Comparison of ENCODE assay signal across 16 cellular contexts in genomic region chr16:84481051-84481735, GRCh38. TPM values are rescaled to one million over a fixed set of nuclear protein-coding genes. Genes with fewer than 3 reads are reported as not detected.
A peak's percentile ranks its signal among the peaks of the same experiment; 100 is the strongest.
DNase-seq lines count a peak whose midpoint lies in the region; TF ChIP-seq lines count a peak whose summit lies in the region.
"Had no signal": no experiment of that assay in that cellular context is flagged by ENCODE, and none has a peak within 500 bp of the region (broad histone marks: within the 10 kb centered on the region; RNA-seq: fewer than 3 reads in every experiment).

No MANE protein-coding gene starts in this region.

- 89 to 95% (median 92%) methylated on average over 21 to 26 of the region's 26 CpGs for WGBS in spleen, 5 donors

- H3K9me3 Mint-ChIP-seq in activated T-cell treated with anti-CD3 and anti-CD28 coated beads, Interleukin-2, amount 50 U/mL, for 24 hours, result no peaks in the 10 kb centered on the region

- peaks cover 11% of the 10 kb centered on the region for H3K36me3 Mint-ChIP-seq in activated T-cell treated with anti-CD3 and anti-CD28 coated beads, Interleukin-2, amount 50 U/mL, for 24 hours (ENCODE audit: low read depth)

- TF ChIP-seq CTCF in spleen (IDR thresholded peaks at IDR 0.05 in 8 of 11, conservative IDR thresholded peaks at IDR 0.05 in 3 of 11), result no peak

- H3K4me1 ChIP-seq in spleen, result peaks cover 0 to 4% (median 0%) of the 10 kb centered on the region in 6 donors

- no peaks in the 10 kb centered on the region for H3K27me3 Mint-ChIP-seq in activated T-cell treated with anti-CD3 and anti-CD28 coated beads, Interleukin-2, amount 50 U/mL, for 24 hours

- peaks cover 7% of the 10 kb centered on the region for H3K4me1 Mint-ChIP-seq in activated T-cell treated with anti-CD3 and anti-CD28 coated beads, Interleukin-2, amount 50 U/mL, for 24 hours (ENCODE audit: low read depth)

- H3K27ac Mint-ChIP-seq in activated T-cell treated with anti-CD3 and anti-CD28 coated beads, Interleukin-2, amount 50 U/mL, for 24 hours, result no peak overlapping the region

- H3K9me3 ChIP-seq in spleen, result no peaks in the 10 kb centered on the region
- H3K9me3 ChIP-seq: BLaER1 treated with 17β-estradiol and CSF1 and Interleukin-3, amounts not matched to agents 10 nM and 100 nM had no signal

- H3K27ac ChIP-seq in layer of hippocampus (ENCODE audit: low read depth, low read length), result peak overlapping the region; percentile 38
- H3K27ac ChIP-seq in spleen, result no peak overlapping the region
- H3K27ac ChIP-seq: BLaER1 treated with 17β-estradiol and CSF1 and Interleukin-3, amounts not matched to agents 10 nM and 100 nM had no signal

- DNase-seq in activated T-cell treated with anti-CD3 and anti-CD28 coated beads, Interleukin-2, amount 50 U/mL, for 24 hours, result peak; percentile 14
- no peak for DNase-seq in activated T-cell treated with anti-CD3 and anti-CD28 coated beads, Interleukin-2, amount 50 U/mL, for 1 hour
- DNase-seq in activated CD8-positive, alpha-beta memory T cell treated with anti-CD3 and anti-CD28 coated beads, Interleukin-2, amount 50 U/mL, for 48 hours, result peak; percentile 40
- DNase-seq in spleen, result peak; percentile 41
- DNase-seq in GM03348 (ENCODE audit: low spot score), result no peak
- DNase-seq in cerebellum (ENCODE audit: low spot score), result no peak
- DNase-seq in activated naive CD4-positive, alpha-beta T cell treated with anti-CD3 and anti-CD28 coated beads, Interleukin-2, amount 50 U/mL, for 16 hours, result no peak
- DNase-seq: 8988T, GOT3, Kasumi-1, NCI-H1417, NCI-H1930, NCI-H2171, NCI-H774 had no signal

- TF ChIP-seq POLR2A in spleen (IDR thresholded peaks at IDR 0.05), result no peak

- peaks cover 0 to 80% (median 23%) of the 10 kb centered on the region in 6 donors for H3K36me3 ChIP-seq in spleen

- no peak overlapping the region for H3K4me3 Mint-ChIP-seq in activated T-cell treated with anti-CD3 and anti-CD28 coated beads, Interleukin-2, amount 50 U/mL, for 24 hours

- intact Hi-C loops in spleen (cut with DNase I; ENCODE audit: low total_unique reads), result no loop called here

- no peaks in the 10 kb centered on the region for H3K27me3 ChIP-seq in layer of hippocampus (ENCODE audit: control insufficient read depth, insufficient read depth, low read length)
- H3K27me3 ChIP-seq in spleen (replicated peaks in 1 of 7), result no peaks in the 10 kb centered on the region
- H3K27me3 ChIP-seq: BLaER1 treated with 17β-estradiol and CSF1 and Interleukin-3, amounts not matched to agents 10 nM and 100 nM had no signal

- H3K4me3 ChIP-seq in spleen, result no peak overlapping the region
- H3K4me3 ChIP-seq: BLaER1 treated with 17β-estradiol and CSF1 and Interleukin-3, amounts not matched to agents 10 nM and 100 nM had no signal

RNA-seq across cellular contexts. Expression of gene MEAK7, which starts 23.3 kb away (rescaled TPM):
- total RNA-seq in spleen, result 10 to 100 TPM in 5 of 7 donors, 1 to 10 TPM in 2; 9.4 to 14.9 (median 11.1) TPM
- 1 to 10 TPM; 1.5 to 2.7 (median 1.5) TPM for polyA plus RNA-seq in spleen
- total RNA-seq in cerebellum, result 29.7 TPM

Comparison
In these comparisons a context has a peak if more than half of its experiments do, and no peak if none do; other contexts are left out.
1. DNase-seq: peak in activated T-cell treated with anti-CD3 and anti-CD28 coated beads, Interleukin-2, amount 50 U/mL, for 24 hours (single experiment), activated CD8-positive, alpha-beta memory T cell treated with anti-CD3 and anti-CD28 coated beads, Interleukin-2, amount 50 U/mL, for 48 hours (single experiment) and spleen (single experiment); none in activated T-cell treated with anti-CD3 and anti-CD28 coated beads, Interleukin-2, amount 50 U/mL, for 1 hour (single experiment), GM03348 (single experiment), cerebellum (single experiment) and activated naive CD4-positive, alpha-beta T cell treated with anti-CD3 and anti-CD28 coated beads, Interleukin-2, amount 50 U/mL, for 16 hours (single experiment).